In the genomic region with DNA sequence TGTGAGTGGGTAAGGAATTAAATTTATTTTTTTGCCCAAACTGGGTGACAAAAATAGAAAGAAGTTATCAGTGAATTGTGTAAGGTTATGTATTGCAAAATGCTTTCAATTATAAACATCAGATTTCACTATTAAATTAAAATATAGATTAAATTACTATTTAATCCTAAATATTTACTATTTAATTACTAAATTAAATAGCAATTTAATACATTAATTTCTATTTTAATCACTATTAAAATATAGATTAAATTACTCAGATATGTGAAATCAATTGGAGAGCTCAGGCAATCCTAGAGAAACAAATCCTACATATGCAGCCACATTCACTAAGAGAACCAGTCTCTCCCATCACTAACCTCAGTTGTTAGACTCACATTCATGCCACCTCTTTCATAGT, we compare ENCODE assay signal across 34 cellular contexts.
"Had no signal": no experiment of that assay in that cellular context is flagged by ENCODE, and none has a peak within 500 bp of the region (broad histone marks: within the 10 kb centered on the region; RNA-seq: fewer than 3 reads in every experiment).

No MANE protein-coding gene starts in this region.

- DNase-seq: Karpas-422, Kasumi-1, MG63, MM.1S, MV-4-11, NCI-H1048, NCI-H1092, NCI-H1092 treated with DMSO at 0.1 percent for 48 hours, NCI-H1105, NCI-H1105 treated with DMSO at 0.1 percent for 48 hours, NCI-H1417, NCI-H1417 treated with DMSO at 0.1 percent for 48 hours, NCI-H1436, NCI-H1436 treated with DMSO at 0.1 percent for 48 hours, NCI-H146, NCI-H1694, NCI-H1694 treated with DMSO at 0.1 percent for 48 hours, NCI-H187, NCI-H187 treated with DMSO at 0.1 percent for 48 hours, NCI-H1930, NCI-H2029, NCI-H2029 treated with DMSO at 0.1 percent for 48 hours, NCI-H2081, NCI-H2081 treated with DMSO at 0.1 percent for 48 hours, NCI-H2107, NCI-H2171, NCI-H2171 treated with DMSO at 0.1 percent for 48 hours, NCI-H2227 treated with DMSO at 0.1 percent for 48 hours, NCI-H226, NCI-H345, NCI-H446, NCI-H446 treated with DMSO at 0.1 percent for 48 hours, NCI-H510A, NCI-H510A treated with DMSO at 0.1 percent for 48 hours had no signal
